ENCODE assay signal across 28 cellular contexts in genomic region chr5:15951550-15951949, GRCh38.
"Had no signal": no experiment of that assay in that cellular context is flagged by ENCODE, and none has a peak within 500 bp of the region (broad histone marks: within the 10 kb centered on the region; RNA-seq: fewer than 3 reads in every experiment).

No MANE protein-coding gene starts in this region.

- H3K36me3 ChIP-seq: neural progenitor cell, ovary, spleen, thoracic aorta, thyroid gland, upper lobe of left lung, vagina had no signal

- H3K4me3 ChIP-seq: neural progenitor cell, ovary, psoas muscle, skin epidermis, smooth muscle cell, spleen, stomach, thoracic aorta, thyroid gland, tibial nerve, upper lobe of left lung, vagina had no signal

- ATAC-seq: naive thymus-derived CD4-positive, alpha-beta T cell; natural killer cell; psoas muscle; right cardiac atrium; sciatic nerve; stimulated activated memory B cell treated with anti-CD40 and anti-IgM and Interleukin-4, amounts not matched to agents 10 μg/mL and 1 μg/mL and 100 μg/mL, for 72 hours had no signal

- H2AFZ ChIP-seq: neural progenitor cell, parathyroid adenoma had no signal

- H3K4me2 ChIP-seq: neural progenitor cell, smooth muscle cell had no signal

- H3K9ac ChIP-seq: neural progenitor cell, parathyroid adenoma had no signal

- H3K4me1 ChIP-seq: neural progenitor cell, parathyroid adenoma, psoas muscle, spleen, stomach, thyroid gland, upper lobe of left lung, vagina had no signal

- H3K9me3 ChIP-seq: ovary, psoas muscle, stomach, thoracic aorta, thyroid gland, tibial nerve, upper lobe of left lung, vagina had no signal

- H3K27ac ChIP-seq: neural progenitor cell, ovary, parathyroid adenoma, psoas muscle, skin epidermis, spleen, stomach, thoracic aorta, thyroid gland, tibial nerve, upper lobe of left lung, vagina had no signal

- H3K79me2 ChIP-seq: parathyroid adenoma had no signal

- DNase-seq: naive thymus-derived CD4-positive, alpha-beta T cell; natural killer cell; occipital lobe; ovary; posterior cingulate gyrus; psoas muscle; right cardiac atrium; spleen; stimulated activated CD4-positive, alpha-beta T cell treated with anti-CD3 and anti-CD28 coated beads, Interleukin-12 subunit alpha, Interleukin-12 subunit beta, amount 100 ng/mL, for 4 hours; stimulated activated CD4-positive, alpha-beta T cell treated with anti-CD3 and anti-CD28 coated beads, Interleukin-1b, Interleukin-23, amount 100 ng/mL, for 48 hours; stimulated activated CD4-positive, alpha-beta T cell treated with anti-CD3 and anti-CD28 coated beads, Interleukin-4, amount 100 ng/mL, for 1 hour; stimulated activated CD4-positive, alpha-beta T cell treated with anti-CD3 and anti-CD28 coated beads, Interleukin-4, amount 100 ng/mL, for 4 hours; stimulated activated CD8-positive, alpha-beta memory T cell treated with anti-CD3 and anti-CD28 coated beads, Interleukin-4, amount 100 ng/mL, for 48 hours; stimulated activated naive CD4-positive, alpha-beta T cell; stomach; thyroid gland; trophoblast cell; upper lobe of left lung had no signal

- FAIRE-seq: urothelium cell line had no signal

- H3K27me3 ChIP-seq: neural progenitor cell, ovary, spleen, stomach, thyroid gland, tibial nerve, upper lobe of left lung, vagina had no signal
